ENCODE assay signal across 8 cellular contexts in genomic region chr14:73760598-73761586, GRCh38. TPM values are rescaled to one million over a fixed set of nuclear protein-coding genes. Genes with fewer than 3 reads are reported as not detected.
A peak's percentile ranks its signal among the peaks of the same experiment; 100 is the strongest.
DNase-seq lines count a peak whose midpoint lies in the region; ATAC-seq and TF ChIP-seq lines count a peak whose summit lies in the region.

No MANE protein-coding gene starts in this region.

- CTCF ChIA-PET in activated CD8-positive, alpha-beta memory T cell treated with anti-CD3 and anti-CD28 coated beads, Interleukin-2, amount 10 ng/mL, durations not matched to agents 7 days and 5 days (lab: Charles Lee) = interaction anchor here (0.7 to 14.1 kb wide), 14 partner anchors 9 to 248 kb away, joined by 3 to 151 read pairs (median 10); partner anchors contain the start of gene PTGR2

- no peak for ATAC-seq in activated CD8-positive, alpha-beta memory T cell treated with anti-CD3 and anti-CD28 coated beads, Interleukin-2, amount 10 ng/mL, durations not matched to agents 7 days and 5 days

- no peaks in the 10 kb centered on the region for H3K9me3 Mint-ChIP-seq in activated CD8-positive, alpha-beta memory T cell treated with anti-CD3 and anti-CD28 coated beads, Interleukin-2, amount 10 ng/mL, durations not matched to agents 7 days and 5 days (ENCODE audit: low read depth)

- H3K27ac Mint-ChIP-seq in activated CD8-positive, alpha-beta memory T cell treated with anti-CD3 and anti-CD28 coated beads, Interleukin-2, amount 10 ng/mL, durations not matched to agents 7 days and 5 days = peak overlapping the region; percentile 90

- H3K9me3 ChIP-seq in WERI-Rb-1 (ENCODE audit: severe bottlenecking) = no peaks in the 10 kb centered on the region
- H3K9me3 ChIP-seq in iPS DF 6.9 (ENCODE audit: control insufficient read depth, insufficient read depth, low read length) = no peaks in the 10 kb centered on the region
- H3K9me3 ChIP-seq in suprapubic skin = no peaks in the 10 kb centered on the region

- H3K4me3 ChIP-seq in WERI-Rb-1 (ENCODE audit: low read depth, low read length) = peak overlapping the region; percentile 59
- H3K4me3 ChIP-seq in iPS DF 6.9 (ENCODE audit: low read length) = peak overlapping the region; percentile 30; the same call in 1 of the 2 replicates
- peak overlapping the region; percentile 97 for H3K4me3 ChIP-seq in suprapubic skin

- H3K27me3 ChIP-seq in WERI-Rb-1 (ENCODE audit: insufficient read depth, low read depth, severe bottlenecking) (no peaks in the 10 kb centered on the region), iPS DF 6.9 (ENCODE audit: control insufficient read depth, insufficient read depth, low read length) (peaks cover 2% of the 10 kb centered on the region; the same call in 1 of the 2 replicates), suprapubic skin (no peaks in the 10 kb centered on the region)

- peak overlapping the region; percentile 83 for H3K27ac ChIP-seq in WERI-Rb-1
- no peak overlapping the region for H3K27ac ChIP-seq in iPS DF 6.9 (ENCODE audit: low read length)
- peak overlapping the region; percentile 100 for H3K27ac ChIP-seq in suprapubic skin

- H3K36me3 Mint-ChIP-seq in activated CD8-positive, alpha-beta memory T cell treated with anti-CD3 and anti-CD28 coated beads, Interleukin-2, amount 10 ng/mL, durations not matched to agents 7 days and 5 days = peaks cover 11% of the 10 kb centered on the region

- H3K36me3 ChIP-seq in WERI-Rb-1 (no peaks in the 10 kb centered on the region), iPS DF 6.9 (ENCODE audit: control insufficient read depth, insufficient read depth, low read length) (no peaks in the 10 kb centered on the region), suprapubic skin (no peaks in the 10 kb centered on the region)

- peaks cover 77% of the 10 kb centered on the region for H3K4me1 Mint-ChIP-seq in activated CD8-positive, alpha-beta memory T cell treated with anti-CD3 and anti-CD28 coated beads, Interleukin-2, amount 10 ng/mL, durations not matched to agents 7 days and 5 days

- TF ChIP-seq EP300 in suprapubic skin (IDR thresholded peaks at IDR 0.05) = no peak

- peak overlapping the region; percentile 87 for H3K4me3 Mint-ChIP-seq in activated CD8-positive, alpha-beta memory T cell treated with anti-CD3 and anti-CD28 coated beads, Interleukin-2, amount 10 ng/mL, durations not matched to agents 7 days and 5 days

- DNase-seq in activated CD8-positive, alpha-beta memory T cell treated with anti-CD3 and anti-CD28 coated beads, Interleukin-2, amount 10 ng/mL, durations not matched to agents 7 days and 5 days = no peak
- no peak for DNase-seq in activated CD8-positive, alpha-beta memory T cell treated with anti-CD3 and anti-CD28 coated beads for 24 hours
- no peak for DNase-seq in WERI-Rb-1
- no peak for DNase-seq in iPS DF 6.9 (ENCODE audit: low read depth, low spot score)
- DNase-seq in suprapubic skin (ENCODE audit: low spot score in 2 of 2) = no peak
- no peak for DNase-seq in NCI-H2081 treated with DMSO at 0.1 percent for 48 hours (lab: John Stamatoyannopoulos, UW)
- no peak for DNase-seq in putamen (ENCODE audit: low spot score)
- DNase-seq in dermis blood vessel endothelial cell = no peak

- H3K27me3 Mint-ChIP-seq in activated CD8-positive, alpha-beta memory T cell treated with anti-CD3 and anti-CD28 coated beads, Interleukin-2, amount 10 ng/mL, durations not matched to agents 7 days and 5 days = no peaks in the 10 kb centered on the region

- no peak for TF ChIP-seq POLR2A in suprapubic skin (IDR thresholded peaks at IDR 0.05)

- TF ChIP-seq CTCF in WERI-Rb-1 (IDR thresholded peaks at IDR 0.05; ENCODE audit: low read depth, low read length) (no peak), suprapubic skin (IDR thresholded peaks at IDR 0.05) (no peak)

- H3K4me1 ChIP-seq in iPS DF 6.9 (ENCODE audit: control insufficient read depth, insufficient read depth, low read length) (peaks cover 14% of the 10 kb centered on the region), suprapubic skin (peaks cover 88% of the 10 kb centered on the region)

- WGBS in iPS DF 6.9 (ENCODE audit: insufficient coverage, insufficient read length) = no CpG with 5 or more reads among the region's 13 CpGs
- 43% methylated on average over 13 of the region's 13 CpGs for WGBS in suprapubic skin

RNA-seq across cellular contexts. Expression of gene PNMA1, which starts 46.7 kb away (rescaled TPM):
- total RNA-seq in activated CD8-positive, alpha-beta memory T cell treated with anti-CD3 and anti-CD28 coated beads, Interleukin-2, amount 10 ng/mL, durations not matched to agents 7 days and 5 days = 10 to 100 TPM; 27.1 to 36.6 TPM
- 1 to 10 TPM; 5.2 to 9.8 (median 6.4) TPM for total RNA-seq in suprapubic skin
- total RNA-seq in dermis blood vessel endothelial cell = 15.7 and 38.0 TPM in 2 replicates

Comparison
In these comparisons a context has a peak if more than half of its experiments do, and no peak if none do; other contexts are left out.
1. H3K4me3 ChIP-seq: peak in every context shown above with its lines; median percentile 97 in suprapubic skin; 59 in WERI-Rb-1; 30 in iPS DF 6.9.